Comparison of ENCODE assay signal across 8 cellular contexts in the genomic region with DNA sequence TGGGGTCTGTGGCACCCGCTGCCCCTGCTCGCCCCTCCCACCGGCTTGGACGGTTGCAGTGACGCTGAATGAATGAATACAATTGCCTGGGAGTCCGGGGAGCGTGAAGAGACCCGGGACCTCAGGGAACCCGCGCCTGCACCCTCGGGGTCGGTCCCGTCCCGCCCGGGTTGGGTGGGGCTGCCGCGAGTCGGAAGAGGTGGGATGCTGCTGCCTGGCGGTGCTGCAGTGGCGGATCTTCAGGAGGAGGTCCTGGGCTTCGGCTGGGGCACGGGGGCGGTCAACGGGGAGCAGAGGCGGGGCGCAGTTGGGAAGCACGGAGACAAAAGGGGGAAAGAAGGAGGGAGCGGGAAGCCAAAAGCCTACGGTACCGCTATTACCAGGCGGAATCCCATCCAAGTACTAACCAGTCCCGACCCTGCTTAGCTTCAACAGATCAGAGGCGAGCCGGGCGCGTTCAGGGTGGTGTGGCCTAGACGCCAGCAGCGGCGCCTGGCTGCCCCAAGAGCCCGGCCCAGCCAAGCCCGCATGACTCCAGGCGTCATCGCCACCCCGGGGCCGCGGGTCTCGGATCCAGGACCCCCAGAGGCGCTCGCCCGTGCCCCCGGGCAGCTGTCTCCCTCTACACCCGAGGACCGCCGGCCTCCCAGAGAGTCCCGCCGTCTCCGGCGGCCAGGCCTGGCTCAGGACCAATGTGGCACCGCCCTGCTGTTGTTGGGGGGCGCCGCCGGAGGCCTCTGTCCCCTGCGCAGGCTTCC.
A peak's percentile ranks its signal among the peaks of the same experiment; 100 is the strongest.
DNase-seq lines count a peak whose midpoint lies in the region; ATAC-seq and TF ChIP-seq lines count a peak whose summit lies in the region.
"Not testable (repeated sequence)": the region's sequence is repeated elsewhere in the genome, so short reads cannot be mapped to it uniquely, and the experiment has no call there.

No MANE protein-coding gene starts in this region.

- peak overlapping the region; percentile 43 for H3K4me3 ChIP-seq in CD8-positive, alpha-beta T cell (ENCODE audit: low read depth, low read length)

- peak overlapping the region; percentile 72 for H3K27ac Mint-ChIP-seq in CD8-positive, alpha-beta T cell

- not testable (repeated sequence) for H3K27me3 ChIP-seq in CD8-positive, alpha-beta T cell (ENCODE audit: insufficient read depth, low read length)

- H3K9me3 ChIP-seq in CD8-positive, alpha-beta T cell (ENCODE audit: low read length), result not testable (repeated sequence)

- TF ChIP-seq CTCF in CD8-positive, alpha-beta T cell (IDR thresholded peaks at IDR 0.05), result not testable (repeated sequence)

- CTCF ChIA-PET in CD8-positive, alpha-beta T cell (lab: Charles Lee), result interaction anchor here (0.8 kb wide), 1 partner anchor 1015 kb away, joined by 4 read pairs; no protein-coding TSS in a partner anchor

- H3K4me3 Mint-ChIP-seq in CD8-positive, alpha-beta T cell, result peak overlapping the region; percentile 86

- DNase-seq in CD8-positive, alpha-beta T cell, result peak; percentile 55 to 90 (median 71)
- DNase-seq in RPMI7951 (ENCODE audit: low read depth) (peak; percentile 90), fibroblast of peridontal ligament (ENCODE audit: extremely low read depth) (peak; percentile 67), middle frontal gyrus (ENCODE audit: extremely low spot score, low spot score) (peak; percentile 34)
- DNase-seq in activated naive CD4-positive, alpha-beta T cell treated with anti-CD3 and anti-CD28 coated beads, Interleukin-2, amount 50 U/mL, for 16 hours, result peak; percentile 50
- peak; percentile 72 for DNase-seq in stimulated activated CD8-positive, alpha-beta memory T cell treated with anti-CD3 and anti-CD28 coated beads, Interleukin-12 subunit alpha, Interleukin-12 subunit beta, amount 100 ng/mL, for 4 hours (ENCODE audit: low read depth)

- POLR2A ChIA-PET in CD8-positive, alpha-beta T cell (lab: Charles Lee), result not testable (repeated sequence)

- not testable (repeated sequence) for H3K9me3 Mint-ChIP-seq in CD8-positive, alpha-beta T cell

- peaks cover 35% of the 10 kb centered on the region for H3K4me1 Mint-ChIP-seq in CD8-positive, alpha-beta T cell (ENCODE audit: low read depth)

- intact Hi-C loops in CD8-positive, alpha-beta T cell (cut with DNase I, micrococcal nuclease), result not testable (repeated sequence)

- ATAC-seq in CD8-positive, alpha-beta T cell, result peak; percentile 98
- ATAC-seq in GM19395 (IDR thresholded peaks at IDR 0.05; ENCODE audit: unreplicated experiment), result peak; percentile 99
- peak; percentile 100 for ATAC-seq in HG03095 (IDR thresholded peaks at IDR 0.05; ENCODE audit: unreplicated experiment)

- H3K27ac ChIP-seq in CD8-positive, alpha-beta T cell (ENCODE audit: low read depth, low read length), result peak overlapping the region; percentile 41

- H3K4me1 ChIP-seq in CD8-positive, alpha-beta T cell (ENCODE audit: insufficient read depth, low read length), result peaks cover 23% of the 10 kb centered on the region

- H3K27me3 Mint-ChIP-seq in CD8-positive, alpha-beta T cell (ENCODE audit: low read depth), result peaks cover 48% of the 10 kb centered on the region

- H3K36me3 ChIP-seq in CD8-positive, alpha-beta T cell (ENCODE audit: insufficient read depth, low read length), result not testable (repeated sequence)

- not testable (repeated sequence) for H3K36me3 Mint-ChIP-seq in CD8-positive, alpha-beta T cell

Comparison
In these comparisons a context has a peak if more than half of its experiments do, and no peak if none do; other contexts are left out.
1. Peak in every context shown above with its lines: DNase-seq, ATAC-seq, H3K4me3 ChIP-seq and H3K27ac ChIP-seq.
2. DNase-seq: peak in every context shown above with its lines; median percentile 90 in RPMI7951; 72 in stimulated activated CD8-positive, alpha-beta memory T cell treated with anti-CD3 and anti-CD28 coated beads, Interleukin-12 subunit alpha, Interleukin-12 subunit beta, amount 100 ng/mL, for 4 hours; 71 in CD8-positive, alpha-beta T cell; 67 in fibroblast of peridontal ligament; 50 in activated naive CD4-positive, alpha-beta T cell treated with anti-CD3 and anti-CD28 coated beads, Interleukin-2, amount 50 U/mL, for 16 hours; 34 in middle frontal gyrus.